8 cellular contexts compared by ENCODE assay signal in the genomic region with DNA sequence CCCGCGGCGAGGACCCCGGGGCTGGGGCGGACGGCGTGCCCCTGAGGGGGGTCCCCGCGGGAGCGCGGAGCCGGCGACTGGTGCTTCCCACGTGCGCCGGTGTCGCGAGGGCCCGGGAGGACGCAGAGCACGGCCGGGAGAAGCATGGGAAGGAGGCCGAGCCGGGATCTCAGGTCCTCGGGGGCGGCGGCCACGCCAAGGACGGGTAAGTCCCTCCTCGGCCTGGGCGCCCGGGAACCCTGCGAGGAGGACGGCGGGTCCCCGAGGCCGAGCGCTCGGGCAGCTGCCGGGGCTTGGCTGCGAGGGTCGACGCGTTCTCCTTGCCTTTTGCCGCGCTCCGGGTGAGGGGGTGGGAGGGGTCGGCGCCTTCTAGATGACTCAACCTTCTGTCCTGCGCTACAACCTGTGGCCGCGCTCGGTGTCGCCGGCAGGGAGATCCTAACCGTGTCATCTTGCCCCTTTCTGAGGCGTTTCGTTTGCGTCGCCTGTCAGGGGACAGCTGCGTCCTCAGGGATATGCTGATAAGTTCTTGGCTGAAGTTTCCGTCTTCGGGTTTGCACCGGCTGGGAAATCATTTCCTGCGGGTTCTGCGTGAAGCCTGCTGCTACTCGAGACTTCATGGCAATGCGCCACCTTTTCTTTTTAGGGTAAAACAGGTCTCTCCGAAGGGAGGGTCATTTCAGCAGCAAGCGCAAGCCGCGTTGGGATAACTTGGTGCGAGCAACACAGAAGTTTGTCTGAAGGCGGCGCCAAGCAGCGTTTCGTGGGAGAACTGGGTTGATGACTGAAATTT. TPM values are rescaled to one million over a fixed set of nuclear protein-coding genes. Genes with fewer than 3 reads are reported as not detected.
A peak's percentile ranks its signal among the peaks of the same experiment; 100 is the strongest.
DNase-seq lines count a peak whose midpoint lies in the region; ATAC-seq and TF ChIP-seq lines count a peak whose summit lies in the region.

No MANE protein-coding gene starts in this region.

- DNase-seq in DMS 273 (lab: John Stamatoyannopoulos, UW; ENCODE audit: unreplicated experiment) (peak; percentile 82), DMS 273 treated with DMSO at 0.1 percent for 48 hours (lab: John Stamatoyannopoulos, UW) (no peak), NCI-H1092 (lab: John Stamatoyannopoulos, UW) (peak; percentile 35), dorsolateral prefrontal cortex (peak; percentile 43 to 80 (median 72)), lung (ENCODE audit: low spot score) (peak; percentile 48)
- DNase-seq in activated CD4-positive, alpha-beta T cell treated with anti-CD3 and anti-CD28 coated beads, Interleukin-2, amount 50 U/mL, for 1 hour: peak; percentile 68
- DNase-seq in stimulated activated CD4-positive, alpha-beta T cell treated with anti-CD3 and anti-CD28 coated beads, TNF-alpha, amount 100 ng/mL, for 4 hours (ENCODE audit: low read depth in 3 of 3): peak; percentile 36 to 50 (median 47)

- H3K4me3 ChIP-seq in dorsolateral prefrontal cortex (peak overlapping the region; percentile 55 to 98 (median 90)), lung (peak overlapping the region; percentile 89)

- peak in 54 of 56 donors; percentile 15 to 74 (median 55) for TF ChIP-seq CTCF in dorsolateral prefrontal cortex (IDR thresholded peaks at IDR 0.05 in 54 of 56, conservative IDR thresholded peaks at IDR 0.05 in 2 of 56; ENCODE audit: low read depth in 1 of 56, partially characterized antibody in 56 of 56)
- TF ChIP-seq CTCF in lung (IDR thresholded peaks at IDR 0.05; ENCODE audit: control extremely low read depth, extremely low read depth): peak; percentile 36

- H3K27me3 ChIP-seq in dorsolateral prefrontal cortex: no peaks in the 10 kb centered on the region
- H3K27me3 ChIP-seq in lung (ENCODE audit: control insufficient read depth, insufficient read depth): no peaks in the 10 kb centered on the region

- H3K27ac ChIP-seq in dorsolateral prefrontal cortex (peak overlapping the region in 57 of 59 donors; percentile 9 to 93 (median 83)), lung (ENCODE audit: low read depth in 1 of 2, low read length in 1 of 2) (peak overlapping the region; percentile 93 to 96)

- no peaks in the 10 kb centered on the region for H3K9me3 ChIP-seq in lung (ENCODE audit: control insufficient read depth in 2 of 2, insufficient read depth in 1 of 2, low read length in 1 of 2)

- WGBS in lung, 2 donors: 0% methylated on average over 77 of the region's 77 CpGs

- H3K36me3 ChIP-seq in lung (ENCODE audit: control insufficient read depth in 2 of 2, insufficient read depth in 2 of 2, low read length in 2 of 2): no peaks in the 10 kb centered on the region

- no peaks in the 10 kb centered on the region for H3K4me1 ChIP-seq in lung (ENCODE audit: control insufficient read depth in 2 of 2, insufficient read depth in 2 of 2, low read length in 2 of 2)

- intact Hi-C loops in dorsolateral prefrontal cortex (cut with DNase I): loop anchor here (1.0 to 5.0 kb wide), 5 partner anchors 19 to 202 kb away; a partner anchor contains a TSS

- ATAC-seq in HG02571 (IDR thresholded peaks at IDR 0.05; ENCODE audit: unreplicated experiment) (peak; percentile 49), lung (ENCODE audit: insufficient read depth, low FRiP score) (peak; percentile 45)

RNA-seq across cellular contexts. Expression of a gene that starts 0.5 kb away (rescaled TPM):
- 10 to 100 TPM; 41.9 to 87.9 (median 67.5) TPM for total RNA-seq in dorsolateral prefrontal cortex
- 100 to 1,000 TPM in 1 of 2 donors, 10 to 100 TPM in 1; 45.4 to 108 TPM for total RNA-seq in lung
- polyA plus RNA-seq in lung: 10 to 100 TPM; 12.3 to 12.8 TPM

RNA-seq across cellular contexts. Expression of a gene that starts 18.8 kb away (rescaled TPM):
- 10 to 100 TPM; 21.6 to 57.5 (median 36.3) TPM for total RNA-seq in dorsolateral prefrontal cortex
- total RNA-seq in lung: 10 to 100 TPM in 1 of 2 donors, 1 to 10 TPM in 1; 5.2 to 26.2 TPM
- polyA plus RNA-seq in lung: 10 to 100 TPM; 12.5 to 16.9 TPM
